In genomic region chr12:119179335-119180021, GRCh38 we compare ENCODE assay signal across 9 cellular contexts.
DNase-seq lines count a peak whose midpoint lies in the region; ATAC-seq and TF ChIP-seq lines count a peak whose summit lies in the region.
"Had no signal": no experiment of that assay in that cellular context is flagged by ENCODE, and none has a peak within 500 bp of the region (broad histone marks: within the 10 kb centered on the region; RNA-seq: fewer than 3 reads in every experiment).

No MANE protein-coding gene starts in this region.

- H3K27ac ChIP-seq in substantia nigra (ENCODE audit: low read depth, low read length, poor library complexity, severe bottlenecking), result peak overlapping the region; percentile 36

- ATAC-seq in GM21576 (IDR thresholded peaks at IDR 0.05; ENCODE audit: unreplicated experiment) (no peak), GM21786 (IDR thresholded peaks at IDR 0.05; ENCODE audit: unreplicated experiment) (no peak)
- ATAC-seq: activated T-cell treated with anti-CD3 and anti-CD28 coated beads, Interleukin-2, amount 50 U/mL, for 72 hours had no signal

- in situ Hi-C loops in astrocyte of the spinal cord (cut with HindIII; ENCODE audit: low sequenced_read_pairs), result no loop called here

- TF ChIP-seq CTCF in HFF-Myc (IDR thresholded peaks at IDR 0.05; ENCODE audit: low read depth, low read length, missing control alignments) (no peak), astrocyte of the spinal cord (IDR thresholded peaks at IDR 0.05; ENCODE audit: low read depth, low read length) (no peak)

- H3K4me3 ChIP-seq in HFF-Myc (replicated peaks; ENCODE audit: low read depth, low read length) (peak overlapping the region; percentile 21), astrocyte of the spinal cord (ENCODE audit: low read depth, low read length) (peak overlapping the region; percentile 43)

- DNase-seq in HFF-Myc (ENCODE audit: extremely low read depth, low read depth) (no peak), astrocyte of the spinal cord (ENCODE audit: low read depth, low spot score) (peak; percentile 37), iPS-NIHi7 (ENCODE audit: extremely low spot score) (peak; percentile 70), substantia nigra (lab: John Stamatoyannopoulos, UW) (peak in 1 of 49 donors; percentile 41), NCI-H774 (lab: John Stamatoyannopoulos, UW) (no peak)
- no peak for DNase-seq in activated naive CD4-positive, alpha-beta T cell treated with Interleukin-2 at 50 U/mL for 16 hours
- DNase-seq: activated T-cell treated with anti-CD3 and anti-CD28 coated beads, Interleukin-2, amount 50 U/mL, for 72 hours had no signal

Comparison
In these comparisons a context has a peak if more than half of its experiments do, and no peak if none do; other contexts are left out.
1. DNase-seq: peak in astrocyte of the spinal cord (single experiment) and iPS-NIHi7 (single experiment); none in HFF-Myc (single experiment), NCI-H774 (single experiment) and activated naive CD4-positive, alpha-beta T cell treated with Interleukin-2 at 50 U/mL for 16 hours (single experiment).